In genomic region chr15:40415226-40415625, GRCh38 we compare ENCODE assay signal across 31 cellular contexts.
"Had no signal": no experiment of that assay in that cellular context is flagged by ENCODE, and none has a peak within 500 bp of the region (broad histone marks: within the 10 kb centered on the region; RNA-seq: fewer than 3 reads in every experiment).

No MANE protein-coding gene starts in this region.

- H3K27ac Mint-ChIP-seq: activated CD4-positive, alpha-beta memory T cell treated with anti-CD3 and anti-CD28 coated beads, Interleukin-2, amount 10 ng/mL, durations not matched to agents 7 days and 5 days; activated CD4-positive, alpha-beta T cell treated with anti-CD3 and anti-CD28 coated beads, Interleukin-2, amount 10 ng/mL, durations not matched to agents 7 days and 5 days; activated naive CD8-positive, alpha-beta T cell; activated T-cell treated with anti-CD3 and anti-CD28 coated beads, Interleukin-2, amount 50 U/mL, for 24 hours; activated T-cell treated with anti-CD3 and anti-CD28 coated beads, Interleukin-2, amount 50 U/mL, for 72 hours; activated T-helper 17 cell treated with anti-CD3 and anti-CD28 coated beads, Interleukin-2, amount 50 U/mL, for 72 hours; dendritic cell treated with granulocyte-macrophage colony-stimulating factor and Interleukin-4, amounts not matched to agents 40 ng/mL and 50 ng/mL, for 4 days; endodermal cell had no signal

- ATAC-seq: activated T-cell treated with anti-CD3 and anti-CD28 coated beads, Interleukin-2, amount 50 U/mL, for 72 hours; activated T-helper 17 cell treated with anti-CD3 and anti-CD28 coated beads, Interleukin-2, amount 50 U/mL, for 72 hours; foreskin keratinocyte; gastrocnemius medialis; heart left ventricle had no signal

- H3K27me3 Mint-ChIP-seq: activated CD4-positive, alpha-beta memory T cell treated with anti-CD3 and anti-CD28 coated beads, Interleukin-2, amount 10 ng/mL, durations not matched to agents 7 days and 5 days; activated CD4-positive, alpha-beta T cell treated with anti-CD3 and anti-CD28 coated beads, Interleukin-2, amount 10 ng/mL, durations not matched to agents 7 days and 5 days; activated naive CD8-positive, alpha-beta T cell; activated T-cell treated with anti-CD3 and anti-CD28 coated beads, Interleukin-2, amount 50 U/mL, for 24 hours; activated T-helper 17 cell treated with anti-CD3 and anti-CD28 coated beads, Interleukin-2, amount 50 U/mL, for 72 hours; central memory CD8-positive, alpha-beta T cell; dendritic cell treated with granulocyte-macrophage colony-stimulating factor and Interleukin-4, amounts not matched to agents 40 ng/mL and 50 ng/mL, for 4 days had no signal

- H3K27ac ChIP-seq: brain microvascular endothelial cell, coronary artery, dorsolateral prefrontal cortex, esophagus muscularis mucosa, foreskin keratinocyte, gastrocnemius medialis, heart left ventricle had no signal

- H3K4me1 ChIP-seq: foreskin keratinocyte had no signal

- H3K4me3 Mint-ChIP-seq: activated CD4-positive, alpha-beta memory T cell treated with anti-CD3 and anti-CD28 coated beads, Interleukin-2, amount 10 ng/mL, durations not matched to agents 7 days and 5 days; activated CD4-positive, alpha-beta T cell treated with anti-CD3 and anti-CD28 coated beads, Interleukin-2, amount 10 ng/mL, durations not matched to agents 7 days and 5 days; activated naive CD8-positive, alpha-beta T cell; activated T-cell treated with anti-CD3 and anti-CD28 coated beads, Interleukin-2, amount 50 U/mL, for 24 hours; activated T-cell treated with anti-CD3 and anti-CD28 coated beads, Interleukin-2, amount 50 U/mL, for 72 hours; activated T-helper 17 cell treated with anti-CD3 and anti-CD28 coated beads, Interleukin-2, amount 50 U/mL, for 72 hours; central memory CD8-positive, alpha-beta T cell; dendritic cell treated with granulocyte-macrophage colony-stimulating factor and Interleukin-4, amounts not matched to agents 40 ng/mL and 50 ng/mL, for 4 days; endodermal cell had no signal

- DNase-seq: activated CD4-positive, alpha-beta memory T cell treated with anti-CD3 and anti-CD28 coated beads, Interleukin-2, amount 10 ng/mL, durations not matched to agents 7 days and 5 days; activated CD4-positive, alpha-beta T cell treated with anti-CD3 and anti-CD28 coated beads for 1 hour; activated CD4-positive, alpha-beta T cell treated with anti-CD3 and anti-CD28 coated beads for 4 hours; activated CD4-positive, alpha-beta T cell treated with anti-CD3 and anti-CD28 coated beads, Interleukin-2, amount 10 ng/mL, durations not matched to agents 7 days and 5 days; activated CD4-positive, alpha-beta T cell treated with anti-CD3 and anti-CD28 coated beads, Interleukin-2, amount 50 U/mL, for 4 hours; activated CD8-positive, alpha-beta memory T cell treated with anti-CD3 and anti-CD28 coated beads, Interleukin-2, amount 50 U/mL, for 48 hours; activated effector memory CD4-positive, alpha-beta T cell treated with Interleukin-2 at 50 U/mL for 16 hours; activated gamma-delta T cell treated with Interleukin-2 at 50 U/mL for 16 hours; activated naive CD4-positive, alpha-beta T cell treated with anti-CD3 and anti-CD28 coated beads, Interleukin-2, amount 50 U/mL, for 16 hours; activated naive CD4-positive, alpha-beta T cell treated with Interleukin-2 at 50 U/mL for 16 hours; activated T-cell treated with anti-CD3 and anti-CD28 coated beads for 4 hours; activated T-cell treated with anti-CD3 and anti-CD28 coated beads, Interleukin-2, amount 50 U/mL, for 24 hours; activated T-cell treated with anti-CD3 and anti-CD28 coated beads, Interleukin-2, amount 50 U/mL, for 72 hours; amniotic stem cell; anterior cingulate cortex; brain microvascular endothelial cell; effector memory CD4-positive, alpha-beta T cell; endodermal cell; erythroblast; foreskin keratinocyte; gastrocnemius medialis; glutamatergic neuron; heart left ventricle; T-helper 2 cell had no signal

- H3K4me1 Mint-ChIP-seq: central memory CD8-positive, alpha-beta T cell; endodermal cell had no signal

- H3K9me3 Mint-ChIP-seq: activated CD4-positive, alpha-beta memory T cell treated with anti-CD3 and anti-CD28 coated beads, Interleukin-2, amount 10 ng/mL, durations not matched to agents 7 days and 5 days; activated CD4-positive, alpha-beta T cell treated with anti-CD3 and anti-CD28 coated beads, Interleukin-2, amount 10 ng/mL, durations not matched to agents 7 days and 5 days; activated T-cell treated with anti-CD3 and anti-CD28 coated beads, Interleukin-2, amount 50 U/mL, for 24 hours; activated T-cell treated with anti-CD3 and anti-CD28 coated beads, Interleukin-2, amount 50 U/mL, for 72 hours; activated T-helper 17 cell treated with anti-CD3 and anti-CD28 coated beads, Interleukin-2, amount 50 U/mL, for 72 hours; central memory CD8-positive, alpha-beta T cell; dendritic cell treated with granulocyte-macrophage colony-stimulating factor and Interleukin-4, amounts not matched to agents 40 ng/mL and 50 ng/mL, for 4 days; endodermal cell had no signal

- H3K4me3 ChIP-seq: coronary artery, dorsolateral prefrontal cortex, esophagus muscularis mucosa, gastrocnemius medialis, heart left ventricle had no signal

- H3K27me3 ChIP-seq: brain microvascular endothelial cell, dorsolateral prefrontal cortex, esophagus muscularis mucosa, foreskin keratinocyte, gastrocnemius medialis, heart left ventricle had no signal

- H3K9me3 ChIP-seq: esophagus muscularis mucosa, gastrocnemius medialis, heart left ventricle had no signal
